8 cellular contexts compared by ENCODE assay signal in the genomic region with DNA sequence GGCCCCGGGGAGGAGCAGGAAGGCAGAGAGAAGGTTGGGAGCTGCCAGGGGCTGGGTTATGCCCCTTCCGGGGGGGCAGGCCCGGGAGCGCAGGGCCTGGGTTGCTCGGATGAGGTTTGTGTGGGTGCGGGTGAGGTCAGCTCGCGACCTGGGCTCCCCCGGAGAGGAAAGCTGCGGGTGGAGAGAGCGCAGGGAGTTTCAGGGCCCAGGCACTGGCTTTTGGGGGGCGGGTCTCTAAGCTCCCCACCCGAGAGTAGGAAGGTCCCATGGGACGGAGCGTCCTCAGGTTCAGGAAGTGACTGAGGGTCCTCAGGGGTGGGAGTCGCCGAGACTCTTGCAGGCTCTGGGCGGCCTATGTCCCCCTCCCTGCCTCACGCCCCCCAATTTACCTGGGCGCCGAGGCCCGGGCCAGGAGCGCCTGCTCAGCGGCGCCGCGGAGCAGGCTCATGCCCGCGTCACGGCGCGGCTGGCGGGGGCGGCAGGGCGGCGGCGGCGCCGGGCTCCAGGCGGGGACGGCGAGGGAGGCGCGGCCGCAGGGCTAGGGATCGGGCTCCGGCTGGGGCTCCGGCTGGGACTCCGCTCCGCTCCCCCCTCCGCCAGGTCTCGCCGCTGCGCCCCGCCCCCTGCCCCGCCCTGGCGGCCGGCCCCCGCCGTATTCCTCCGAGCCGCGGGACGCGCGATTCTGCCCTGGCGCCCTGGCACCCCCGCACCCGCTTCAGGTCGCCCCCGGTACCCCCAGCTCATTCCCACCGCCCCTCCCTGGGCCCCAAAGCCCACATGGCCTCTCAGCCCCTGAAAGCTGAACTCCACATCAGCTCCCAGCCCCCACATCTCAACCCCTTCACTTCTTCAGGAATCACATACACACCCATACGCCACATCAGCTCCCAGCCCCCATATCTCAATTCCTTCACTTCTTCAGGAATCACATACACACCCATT.
A peak's percentile ranks its signal among the peaks of the same experiment; 100 is the strongest.
DNase-seq lines count a peak whose midpoint lies in the region; ATAC-seq and TF ChIP-seq lines count a peak whose summit lies in the region.

A gene (minus strand): TSS at position 578 of the 942 bp plus-strand sequence. CDS start 6,986 bp downstream, outside the sequence.

- TF ChIP-seq CTCF in AG10803 (conservative IDR thresholded peaks at IDR 0.05; ENCODE audit: low read length) (no peak), OCI-LY3 (IDR thresholded peaks at IDR 0.05; ENCODE audit: low read depth, low read length) (no peak)

- H3K27ac ChIP-seq in OCI-LY3 (ENCODE audit: low read length) (no peak within 1 kb of the TSS), muscle layer of colon (ENCODE audit: low read depth, low read length) (peak within 1 kb of the TSS; percentile 44)

- peak within 1 kb of the TSS; percentile 78 for H3K4me3 Mint-ChIP-seq in activated T-cell treated with anti-CD3 and anti-CD28 coated beads, Interleukin-2, amount 50 U/mL, for 24 hours

- no peaks in the 10 kb centered on the region for H3K27me3 Mint-ChIP-seq in activated T-cell treated with anti-CD3 and anti-CD28 coated beads, Interleukin-2, amount 50 U/mL, for 24 hours

- H3K36me3 ChIP-seq in OCI-LY3 (replicated peaks; ENCODE audit: low read depth, low read length) (no peaks in the 10 kb centered on the region), muscle layer of colon (ENCODE audit: insufficient read depth, low read length) (no peaks in the 10 kb centered on the region)

- peak within 1 kb of the TSS; percentile 83 for H3K4me3 ChIP-seq in AG10803 (ENCODE audit: low read length)
- peak within 1 kb of the TSS; percentile 78 for H3K4me3 ChIP-seq in OCI-LY3 (ENCODE audit: low read length)
- H3K4me3 ChIP-seq in muscle layer of colon (ENCODE audit: low read depth in 1 of 2, low read length in 2 of 2), result peak within 1 kb of the TSS; percentile 64 to 89

- H3K4me1 Mint-ChIP-seq in activated T-cell treated with anti-CD3 and anti-CD28 coated beads, Interleukin-2, amount 50 U/mL, for 24 hours (ENCODE audit: low read depth), result peaks cover 22% of the 10 kb centered on the region

- no peaks in the 10 kb centered on the region for H3K36me3 Mint-ChIP-seq in activated T-cell treated with anti-CD3 and anti-CD28 coated beads, Interleukin-2, amount 50 U/mL, for 24 hours (ENCODE audit: low read depth)

- H3K9me3 ChIP-seq in OCI-LY3 (ENCODE audit: insufficient read depth, low read length) (no peaks in the 10 kb centered on the region), muscle layer of colon (ENCODE audit: low read length) (no peaks in the 10 kb centered on the region)

- no peaks in the 10 kb centered on the region for H3K9me3 Mint-ChIP-seq in activated T-cell treated with anti-CD3 and anti-CD28 coated beads, Interleukin-2, amount 50 U/mL, for 24 hours

- H3K9ac ChIP-seq in OCI-LY3 (ENCODE audit: low read length) (peak within 1 kb of the TSS; percentile 29), muscle layer of colon (ENCODE audit: low read length) (peak within 1 kb of the TSS; percentile 50)

- H3K4me1 ChIP-seq in OCI-LY3 (ENCODE audit: low read length), result peaks cover 17% of the 10 kb centered on the region
- H3K4me1 ChIP-seq in muscle layer of colon (ENCODE audit: insufficient read depth, low read length), result peaks cover 16% of the 10 kb centered on the region

- TF ChIP-seq POLR2A in erythroblast (IDR thresholded peaks at IDR 0.05; ENCODE audit: low read length), result no peak

- peak within 1 kb of the TSS; percentile 93 for H2AFZ ChIP-seq in OCI-LY3 (ENCODE audit: low read depth, low read length)

- no peaks in the 10 kb centered on the region for H3K79me2 ChIP-seq in OCI-LY3 (ENCODE audit: low read length)

- H3K27me3 ChIP-seq in OCI-LY3 (ENCODE audit: low read depth, low read length) (peaks cover 38% of the 10 kb centered on the region), muscle layer of colon (ENCODE audit: control insufficient read depth in 1 of 2, insufficient read depth in 2 of 2, low read length in 2 of 2) (no peaks in the 10 kb centered on the region)

- peak within 1 kb of the TSS; percentile 66 for H3K27ac Mint-ChIP-seq in activated T-cell treated with anti-CD3 and anti-CD28 coated beads, Interleukin-2, amount 50 U/mL, for 24 hours

- ATAC-seq in GM18909 (IDR thresholded peaks at IDR 0.05; ENCODE audit: poor library complexity, unreplicated experiment), result peak; percentile 87
- peak; percentile 86 for ATAC-seq in HG03280 (IDR thresholded peaks at IDR 0.05; ENCODE audit: unreplicated experiment)

- 0 out of 2 replicates have a peak, but pooled peaks cover 3% of the 10 kb centered on the region for H4K20me1 ChIP-seq in OCI-LY3 (ENCODE audit: insufficient read depth, low read length)

- DNase-seq in AG10803 (ENCODE audit: low read depth), result peak; percentile 60
- peak; percentile 90 for DNase-seq in activated T-cell treated with anti-CD3 and anti-CD28 coated beads, Interleukin-2, amount 50 U/mL, for 24 hours
- DNase-seq in erythroblast (lab: John Stamatoyannopoulos, UW), result peak; percentile 77 to 89
- DNase-seq in stimulated activated CD8-positive, alpha-beta memory T cell treated with anti-CD3 and anti-CD28 coated beads, Interleukin-7, amount 100 ng/mL, for 1 hour (ENCODE audit: low read depth in 2 of 2), result peak; percentile 57 to 68

- peak within 1 kb of the TSS; percentile 92 for H3K4me2 ChIP-seq in OCI-LY3 (ENCODE audit: low read length)
